Comparison of ENCODE assay signal across 7 cellular contexts in the genomic region with DNA sequence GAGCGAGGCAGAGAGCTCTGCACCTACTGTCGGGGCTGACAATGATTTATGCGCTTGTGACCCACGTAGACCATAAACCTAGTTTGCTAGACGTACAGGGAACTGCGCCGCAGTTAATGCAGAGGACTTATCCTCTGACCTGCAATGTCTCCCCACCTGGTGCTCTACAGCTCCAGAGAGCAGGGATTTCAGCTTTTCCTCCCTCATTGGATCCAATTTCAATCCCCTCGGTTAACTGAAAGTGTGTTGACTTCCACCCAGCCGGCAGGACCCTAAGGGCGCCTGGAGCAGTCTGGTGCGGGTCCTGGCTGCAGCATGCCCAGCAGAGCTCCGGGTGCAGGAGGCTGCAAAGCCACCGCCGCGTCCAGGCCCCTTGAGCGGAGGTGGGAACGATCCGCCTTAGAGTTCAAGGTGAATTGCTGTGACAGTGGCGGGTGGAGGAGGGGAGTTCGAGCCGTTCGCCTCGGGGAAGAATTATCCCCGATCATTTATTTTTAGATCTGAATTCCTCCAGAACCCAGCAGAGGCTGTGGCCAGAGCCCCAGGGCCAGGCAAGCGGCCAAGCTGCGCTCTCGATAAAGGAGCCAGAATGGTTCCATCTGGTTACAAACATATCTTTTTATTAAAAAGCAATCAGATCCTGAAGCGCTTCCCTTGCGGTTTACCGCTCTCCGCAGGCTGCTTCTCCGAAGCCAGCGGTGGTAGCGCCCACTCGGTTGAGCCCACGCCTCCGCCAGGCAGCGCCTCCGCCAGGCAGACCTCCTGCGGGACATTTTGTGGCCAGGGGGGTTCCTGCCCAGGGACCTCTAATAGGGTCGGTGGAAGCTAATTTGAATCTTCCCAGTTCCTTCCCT.
DNase-seq lines count a peak whose midpoint lies in the region; ATAC-seq and TF ChIP-seq lines count a peak whose summit lies in the region.

No MANE protein-coding gene starts in this region.

- H3K36me3 ChIP-seq in ovary: no peaks in the 10 kb centered on the region

- 3 to 6% (median 4%) methylated on average over 41 of the region's 41 CpGs for WGBS in ovary, 3 donors

- peak; percentile 33 for ATAC-seq in GM18511 (IDR thresholded peaks at IDR 0.05; ENCODE audit: unreplicated experiment)
- no peak for ATAC-seq in GM21723 (IDR thresholded peaks at IDR 0.05; ENCODE audit: unreplicated experiment)
- no peak for ATAC-seq in activated CD4-positive, CD25-positive, alpha-beta regulatory T cell treated with anti-CD3 and anti-CD28 coated beads, Interleukin-2, amount 50 U/mL, for 24 hours

- no peaks in the 10 kb centered on the region for H3K27me3 ChIP-seq in ovary

- peaks cover 88% of the 10 kb centered on the region for H3K27me3 Mint-ChIP-seq in T-helper 2 cell treated with Interferon-gamma antibody and Interleukin-4, amounts not matched to agents 5 μg/mL and 100 μg/mL, for 36 hours (ENCODE audit: low read depth)

- peak overlapping the region; percentile 48 for H3K4me3 ChIP-seq in fibroblast of pulmonary artery (replicated peaks; ENCODE audit: low read depth, low read length)
- peak overlapping the region; percentile 13 for H3K4me3 ChIP-seq in ovary

- no peaks in the 10 kb centered on the region for H3K9me3 Mint-ChIP-seq in T-helper 2 cell treated with Interferon-gamma antibody and Interleukin-4, amounts not matched to agents 5 μg/mL and 100 μg/mL, for 36 hours

- peak; percentile 26 for DNase-seq in T-helper 2 cell treated with Interferon-gamma antibody and Interleukin-4, amounts not matched to agents 5 μg/mL and 100 μg/mL, for 36 hours (ENCODE audit: low spot score)
- DNase-seq in fibroblast of pulmonary artery (ENCODE audit: low read depth): peak; percentile 60
- peak in 4 of 5 donors; percentile 25 to 69 (median 48) for DNase-seq in ovary
- DNase-seq in hypothalamus (lab: John Stamatoyannopoulos, UW): no peak

- no peaks in the 10 kb centered on the region for H3K4me1 ChIP-seq in ovary (ENCODE audit: insufficient read depth)

- H3K4me3 Mint-ChIP-seq in T-helper 2 cell treated with Interferon-gamma antibody and Interleukin-4, amounts not matched to agents 5 μg/mL and 100 μg/mL, for 36 hours: peak overlapping the region; percentile 47

- H3K4me1 Mint-ChIP-seq in T-helper 2 cell treated with Interferon-gamma antibody and Interleukin-4, amounts not matched to agents 5 μg/mL and 100 μg/mL, for 36 hours (ENCODE audit: low read depth): peaks cover 25% of the 10 kb centered on the region

- TF ChIP-seq POLR2A in ovary (IDR thresholded peaks at IDR 0.05): no peak

- no peak overlapping the region for H3K27ac Mint-ChIP-seq in T-helper 2 cell treated with Interferon-gamma antibody and Interleukin-4, amounts not matched to agents 5 μg/mL and 100 μg/mL, for 36 hours

- intact Hi-C loops in ovary (cut with DNase I): no loop called here

- TF ChIP-seq CTCF in fibroblast of pulmonary artery (IDR thresholded peaks at IDR 0.05; ENCODE audit: low read length, missing control alignments) (no peak), ovary (IDR thresholded peaks at IDR 0.05) (no peak)

- no peak overlapping the region for H3K27ac ChIP-seq in ovary

- TF ChIP-seq EP300 in ovary (IDR thresholded peaks at IDR 0.05): no peak

- H3K9me3 ChIP-seq in ovary: no peaks in the 10 kb centered on the region

- no peaks in the 10 kb centered on the region for H3K36me3 Mint-ChIP-seq in T-helper 2 cell treated with Interferon-gamma antibody and Interleukin-4, amounts not matched to agents 5 μg/mL and 100 μg/mL, for 36 hours (ENCODE audit: low read depth)

Comparison
In these comparisons a context has a peak if more than half of its experiments do, and no peak if none do; other contexts are left out.
1. DNase-seq: peak in T-helper 2 cell treated with Interferon-gamma antibody and Interleukin-4, amounts not matched to agents 5 μg/mL and 100 μg/mL, for 36 hours (single experiment), fibroblast of pulmonary artery (single experiment) and ovary (4 of 5); none in hypothalamus (0 of 51).